13 cellular contexts compared by ENCODE assay signal in the genomic region with DNA sequence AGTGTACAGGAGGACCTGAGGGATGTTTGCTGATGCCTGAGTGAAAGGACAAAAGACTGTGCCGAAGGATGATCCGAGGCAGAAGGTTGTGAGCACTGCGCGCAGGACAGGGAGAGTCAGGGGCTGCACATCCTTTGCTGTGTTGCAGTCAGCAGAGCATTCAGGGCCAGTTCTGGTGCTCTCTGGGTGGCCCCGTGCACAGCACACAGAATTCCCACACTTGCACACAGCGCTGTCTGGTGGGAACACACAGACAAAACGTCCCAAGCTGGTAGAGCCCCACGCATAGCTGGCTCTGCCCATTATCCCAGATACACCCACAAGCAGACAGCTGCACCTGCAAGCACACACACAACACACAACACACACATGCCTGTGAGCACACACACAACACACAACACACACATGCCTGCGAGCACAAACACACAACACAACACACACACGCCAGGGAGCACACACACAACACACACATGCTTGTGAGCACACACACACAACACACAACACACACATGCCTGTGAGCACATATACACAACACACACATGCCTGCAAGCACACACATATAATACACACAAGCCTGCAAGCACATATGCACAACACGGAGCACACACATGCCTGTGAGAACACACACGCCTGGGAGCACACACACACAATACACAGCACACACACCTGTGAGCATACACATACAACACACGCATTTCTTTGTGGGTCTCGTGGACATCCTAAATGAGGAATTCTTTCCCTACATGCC.
A peak's percentile ranks its signal among the peaks of the same experiment; 100 is the strongest.
DNase-seq lines count a peak whose midpoint lies in the region; ATAC-seq and TF ChIP-seq lines count a peak whose summit lies in the region.
"Had no signal": no experiment of that assay in that cellular context is flagged by ENCODE, and none has a peak within 500 bp of the region (broad histone marks: within the 10 kb centered on the region; RNA-seq: fewer than 3 reads in every experiment).

No MANE protein-coding gene starts in this region.

- no peaks in the 10 kb centered on the region for H3K27me3 ChIP-seq in HCT116 (ENCODE audit: insufficient read depth, low read length)
- H3K27me3 ChIP-seq in right cardiac atrium (ENCODE audit: control insufficient read depth, insufficient read depth) = no peaks in the 10 kb centered on the region
- no peaks in the 10 kb centered on the region for H3K27me3 ChIP-seq in smooth muscle cell (ENCODE audit: low read depth)
- H3K27me3 ChIP-seq: dorsolateral prefrontal cortex had no signal

- H3K27ac ChIP-seq in HCT116 (ENCODE audit: low read depth, low read length) (peak overlapping the region; percentile 96), right cardiac atrium (ENCODE audit: low read length) (peak overlapping the region; percentile 72), smooth muscle cell (ENCODE audit: low read depth) (peak overlapping the region; percentile 63)

- peak overlapping the region in 1 of 2 experiments; percentile 31; a peak in 2 of 4 replicates for H3K4me3 ChIP-seq in HCT116 (replicated peaks in 1 of 2; ENCODE audit: low read depth in 1 of 2, low read length in 2 of 2)
- H3K4me3 ChIP-seq in right cardiac atrium (ENCODE audit: low read length) = no peak overlapping the region
- H3K4me3 ChIP-seq in smooth muscle cell = no peak overlapping the region
- H3K4me3 ChIP-seq: dorsolateral prefrontal cortex had no signal

- H3K4me3 Mint-ChIP-seq in activated T-helper 17 cell treated with anti-CD3 and anti-CD28 coated beads, Interleukin-2, amount 50 U/mL, for 72 hours = no peak overlapping the region
- H3K4me3 Mint-ChIP-seq: activated naive CD4-positive, alpha-beta T cell treated with anti-CD3 and anti-CD28 coated beads, Interleukin-2, amount 50 U/mL, for 24 hours had no signal

- H3K4me1 ChIP-seq in HCT116 (ENCODE audit: control insufficient read depth in 1 of 2, insufficient read depth in 2 of 2, low read length in 2 of 2) = peaks cover 29 to 52% of the 10 kb centered on the region in 2 experiments
- peaks cover 11% of the 10 kb centered on the region for H3K4me1 ChIP-seq in right cardiac atrium (ENCODE audit: control insufficient read depth, insufficient read depth, low read length)
- peaks cover 16% of the 10 kb centered on the region for H3K4me1 ChIP-seq in smooth muscle cell (ENCODE audit: low read depth)

- RAD21 ChIA-PET in HCT116 (lab: Charles Lee; ENCODE audit: low non-redundant PET in 1 of 2, low total read pairs in 2 of 2, uncharacterized antibody in 2 of 2, unreplicated experiment in 2 of 2) = no interaction called here

- DNase-seq in HCT116 (ENCODE audit: low read depth, low spot score) = no peak
- peak; percentile 79 for DNase-seq in SK-N-DZ (ENCODE audit: low spot score)
- no peak for DNase-seq in right cardiac atrium
- DNase-seq in smooth muscle cell (lab: John Stamatoyannopoulos, UW; ENCODE audit: unreplicated experiment) = no peak
- DNase-seq in NCI-H2107 (lab: John Stamatoyannopoulos, UW) = no peak
- no peak for DNase-seq in posterior cingulate gyrus
- DNase-seq in SKM-1 (lab: John Stamatoyannopoulos, UW; ENCODE audit: unreplicated experiment) = no peak
- DNase-seq: activated CD4-positive, alpha-beta T cell treated with anti-CD3 and anti-CD28 coated beads, Interleukin-2, amount 50 U/mL, for 48 hours; dorsolateral prefrontal cortex; MM.1S; small intestine had no signal

- H3K27me3 Mint-ChIP-seq in activated T-helper 17 cell treated with anti-CD3 and anti-CD28 coated beads, Interleukin-2, amount 50 U/mL, for 72 hours = peaks cover 17% of the 10 kb centered on the region
- H3K27me3 Mint-ChIP-seq: activated naive CD4-positive, alpha-beta T cell treated with anti-CD3 and anti-CD28 coated beads, Interleukin-2, amount 50 U/mL, for 24 hours had no signal

- no peaks in the 10 kb centered on the region for H3K9me3 Mint-ChIP-seq in activated T-helper 17 cell treated with anti-CD3 and anti-CD28 coated beads, Interleukin-2, amount 50 U/mL, for 72 hours
- H3K9me3 Mint-ChIP-seq: activated naive CD4-positive, alpha-beta T cell treated with anti-CD3 and anti-CD28 coated beads, Interleukin-2, amount 50 U/mL, for 24 hours had no signal

- peaks cover 14% of the 10 kb centered on the region for H3F3A ChIP-seq in smooth muscle cell (ENCODE audit: low read depth)

- H3K4me2 ChIP-seq in HCT116 (ENCODE audit: low read length) (peak overlapping the region; percentile 82), smooth muscle cell (peak overlapping the region; percentile 83)

- intact Hi-C loops in HCT116 (cut with micrococcal nuclease) = no loop called here
- intact Hi-C loops in right cardiac atrium (cut with DNase I) = no loop called here
- intact Hi-C loops in posterior cingulate gyrus (cut with DNase I) = no loop called here

- no peaks in the 10 kb centered on the region for H3K79me2 ChIP-seq in HCT116 (ENCODE audit: insufficient read depth, low read length)
- no peaks in the 10 kb centered on the region for H3K79me2 ChIP-seq in smooth muscle cell (ENCODE audit: low read depth)

- H3K9me2 ChIP-seq in HCT116 (ENCODE audit: insufficient read depth) = no peaks in the 10 kb centered on the region

- no TSS peak for BruUV-seq in HCT116 (replicated peaks; lab: Mats Ljungman, UMichigan)

- TF ChIP-seq RAD21 in HCT116 (IDR thresholded peaks at IDR 0.05; ENCODE audit: low read depth) = no peak

- H3K9me3 ChIP-seq in HCT116 (ENCODE audit: control insufficient read depth in 1 of 2, insufficient read depth in 1 of 2, low read depth in 1 of 2, low read length in 2 of 2) = no peaks in the 10 kb centered on the region
- no peaks in the 10 kb centered on the region for H3K9me3 ChIP-seq in right cardiac atrium (ENCODE audit: control insufficient read depth, low read length)
- no peaks in the 10 kb centered on the region for H3K9me3 ChIP-seq in smooth muscle cell (replicated peaks; ENCODE audit: low read depth)

- peaks cover 6% of the 10 kb centered on the region for H3K4me1 Mint-ChIP-seq in activated T-helper 17 cell treated with anti-CD3 and anti-CD28 coated beads, Interleukin-2, amount 50 U/mL, for 72 hours
- H3K4me1 Mint-ChIP-seq: activated naive CD4-positive, alpha-beta T cell treated with anti-CD3 and anti-CD28 coated beads, Interleukin-2, amount 50 U/mL, for 24 hours had no signal

- H3K27ac Mint-ChIP-seq in activated T-helper 17 cell treated with anti-CD3 and anti-CD28 coated beads, Interleukin-2, amount 50 U/mL, for 72 hours = no peak overlapping the region
- H3K27ac Mint-ChIP-seq: activated naive CD4-positive, alpha-beta T cell treated with anti-CD3 and anti-CD28 coated beads, Interleukin-2, amount 50 U/mL, for 24 hours had no signal

- 82% methylated on average over 14 of the region's 14 CpGs for WGBS in right cardiac atrium
- 84% methylated on average over 14 of the region's 14 CpGs for WGBS in smooth muscle cell (ENCODE audit: low lambda C conversion rate)

- no peaks in the 10 kb centered on the region for H4K20me1 ChIP-seq in HCT116 (ENCODE audit: insufficient read depth)
- H4K20me1 ChIP-seq in smooth muscle cell (ENCODE audit: low read depth) = no peaks in the 10 kb centered on the region

- H3K36me3 ChIP-seq in HCT116 (ENCODE audit: control insufficient read depth in 1 of 2, insufficient read depth in 2 of 2, low read length in 2 of 2) (no peaks in the 10 kb centered on the region), smooth muscle cell (ENCODE audit: low read depth) (no peaks in the 10 kb centered on the region)

- CTCF ChIA-PET in HCT116 (lab: Charles Lee) = interaction anchor here (0.8 to 3.5 kb wide), 2 partner anchors 10 to 112 kb away, joined by 3 to 21 read pairs; no protein-coding TSS in a partner anchor

- POLR2A ChIA-PET in HCT116 (lab: Charles Lee) = no interaction called here

- peak overlapping the region; percentile 47 for H3K9ac ChIP-seq in HCT116 (ENCODE audit: low read length)
- no peak overlapping the region for H3K9ac ChIP-seq in smooth muscle cell (ENCODE audit: low read depth)

- no peak for TF ChIP-seq POLR2A in HCT116 (IDR thresholded peaks at IDR 0.05; ENCODE audit: borderline replicate concordance, extremely low read depth, insufficient read depth, insufficient read length)

- H2AFZ ChIP-seq in HCT116 (ENCODE audit: low read depth, low read length, poor library complexity, severe bottlenecking) = peak overlapping the region; percentile 85
- peak overlapping the region; percentile 89 for H2AFZ ChIP-seq in smooth muscle cell (ENCODE audit: low read depth)

- ATAC-seq in HCT116 (peak; percentile 5; the same call in 1 of the 2 replicates), right cardiac atrium (no peak)
- ATAC-seq in activated T-helper 17 cell treated with anti-CD3 and anti-CD28 coated beads, Interleukin-2, amount 50 U/mL, for 72 hours (replicated peaks) = no peak

- TF ChIP-seq CTCF in HCT116 (IDR thresholded peaks at IDR 0.05 in 2 of 3, conservative IDR thresholded peaks at IDR 0.05 in 1 of 3; ENCODE audit: borderline replicate concordance in 1 of 3, insufficient read depth in 1 of 3, low read depth in 2 of 3, low read length in 2 of 3) (no peak), smooth muscle cell (IDR thresholded peaks at IDR 0.05; ENCODE audit: borderline replicate concordance, insufficient read depth, poor library complexity, severe bottlenecking) (no peak)

- H3K36me3 Mint-ChIP-seq in activated T-helper 17 cell treated with anti-CD3 and anti-CD28 coated beads, Interleukin-2, amount 50 U/mL, for 72 hours (ENCODE audit: low read depth) = no peaks in the 10 kb centered on the region
- H3K36me3 Mint-ChIP-seq: activated naive CD4-positive, alpha-beta T cell treated with anti-CD3 and anti-CD28 coated beads, Interleukin-2, amount 50 U/mL, for 24 hours had no signal

TF ChIP-seq in HCT116, 20 proteins besides CTCF, POLR2A, EP300 and RAD21 (continues in another document):
- TF ChIP-seq EZH2phosphoT487 (IDR thresholded peaks at IDR 0.05; ENCODE audit: borderline replicate concordance) (no peak), TCF7L2 (IDR thresholded peaks at IDR 0.05; ENCODE audit: borderline replicate concordance, extremely low read depth, insufficient read depth, insufficient read length) (no peak), ZNF274 (IDR thresholded peaks at IDR 0.05; ENCODE audit: low read depth, low read length) (no peak)
- TF ChIP-seq, protein P1, sequence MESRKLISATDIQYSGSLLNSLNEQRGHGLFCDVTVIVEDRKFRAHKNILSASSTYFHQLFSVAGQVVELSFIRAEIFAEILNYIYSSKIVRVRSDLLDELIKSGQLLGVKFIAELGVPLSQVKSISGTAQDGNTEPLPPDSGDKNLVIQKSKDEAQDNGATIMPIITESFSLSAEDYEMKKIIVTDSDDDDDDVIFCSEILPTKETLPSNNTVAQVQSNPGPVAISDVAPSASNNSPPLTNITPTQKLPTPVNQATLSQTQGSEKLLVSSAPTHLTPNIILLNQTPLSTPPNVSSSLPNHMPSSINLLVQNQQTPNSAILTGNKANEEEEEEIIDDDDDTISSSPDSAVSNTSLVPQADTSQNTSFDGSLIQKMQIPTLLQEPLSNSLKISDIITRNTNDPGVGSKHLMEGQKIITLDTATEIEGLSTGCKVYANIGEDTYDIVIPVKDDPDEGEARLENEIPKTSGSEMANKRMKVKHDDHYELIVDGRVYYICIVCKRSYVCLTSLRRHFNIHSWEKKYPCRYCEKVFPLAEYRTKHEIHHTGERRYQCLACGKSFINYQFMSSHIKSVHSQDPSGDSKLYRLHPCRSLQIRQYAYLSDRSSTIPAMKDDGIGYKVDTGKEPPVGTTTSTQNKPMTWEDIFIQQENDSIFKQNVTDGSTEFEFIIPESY (IDR thresholded peaks at IDR 0.05; ENCODE audit: extremely low read depth, insufficient replicate concordance, low read length) = no peak
